8 cellular contexts compared by ENCODE assay signal in genomic region chr4:6019316-6020263, GRCh38. TPM values are rescaled to one million over a fixed set of nuclear protein-coding genes. Genes with fewer than 3 reads are reported as not detected.
DNase-seq lines count a peak whose midpoint lies in the region; ATAC-seq and TF ChIP-seq lines count a peak whose summit lies in the region.

No MANE protein-coding gene starts in this region.

- ATAC-seq in CD4-positive, CD25-positive, alpha-beta regulatory T cell (ENCODE audit: low read depth in 2 of 2), result no peak
- no peak for ATAC-seq in GM18858 (IDR thresholded peaks at IDR 0.05; ENCODE audit: unreplicated experiment)

- H3K4me1 ChIP-seq in CD4-positive, CD25-positive, alpha-beta regulatory T cell (ENCODE audit: control insufficient read depth, insufficient read depth, low read length, poor library complexity, severe bottlenecking), result no peaks in the 10 kb centered on the region
- H3K4me1 ChIP-seq in stomach, result no peaks in the 10 kb centered on the region

- H3K9me3 ChIP-seq in CD4-positive, CD25-positive, alpha-beta regulatory T cell (ENCODE audit: control insufficient read depth in 2 of 2, low read length in 2 of 2), result no peaks in the 10 kb centered on the region
- no peaks in the 10 kb centered on the region for H3K9me3 ChIP-seq in stomach

- no peak overlapping the region for H3K27ac Mint-ChIP-seq in CD4-positive, CD25-positive, alpha-beta regulatory T cell

- in situ Hi-C loops in G401 (cut with HindIII; ENCODE audit: low sequenced_read_pairs), result no loop called here

- H3K4me3 ChIP-seq in CD4-positive, CD25-positive, alpha-beta regulatory T cell (ENCODE audit: low read depth, low read length), result no peak overlapping the region
- no peak overlapping the region for H3K4me3 ChIP-seq in stomach

- no peaks in the 10 kb centered on the region for H3K27me3 Mint-ChIP-seq in CD4-positive, CD25-positive, alpha-beta regulatory T cell

- H3K4me3 Mint-ChIP-seq in CD4-positive, CD25-positive, alpha-beta regulatory T cell, result peak overlapping the region in 1 of 4 donors; percentile 44

- no peak for TF ChIP-seq EP300 in stomach (IDR thresholded peaks at IDR 0.05)

- TF ChIP-seq CTCF in stomach (IDR thresholded peaks at IDR 0.05), result peak in 5 of 7 experiments; percentile 58 to 91 (median 71)

- TF ChIP-seq POLR2A in stomach (IDR thresholded peaks at IDR 0.05), result no peak

- no peaks in the 10 kb centered on the region for H3K36me3 Mint-ChIP-seq in CD4-positive, CD25-positive, alpha-beta regulatory T cell

- 29 to 37% (median 35%) methylated on average over 22 of the region's 22 CpGs for WGBS in stomach, 5 donors

- no peaks in the 10 kb centered on the region for H3K36me3 ChIP-seq in CD4-positive, CD25-positive, alpha-beta regulatory T cell (ENCODE audit: control insufficient read depth, insufficient read depth, low read length)
- no peaks in the 10 kb centered on the region for H3K36me3 ChIP-seq in stomach

- no peaks in the 10 kb centered on the region for H3K9me3 Mint-ChIP-seq in CD4-positive, CD25-positive, alpha-beta regulatory T cell

- peak in 2 of 3 donors; percentile 24 to 38 for DNase-seq in CD4-positive, CD25-positive, alpha-beta regulatory T cell
- DNase-seq in G401 (ENCODE audit: low spot score), result peak; percentile 87
- peak; percentile 57 for DNase-seq in NCI-H146 (lab: John Stamatoyannopoulos, UW)
- DNase-seq in amniotic stem cell (lab: John Stamatoyannopoulos, UW), result peak; percentile 54
- DNase-seq in iPS-NIHi11 (ENCODE audit: low spot score), result peak; percentile 82
- DNase-seq in stomach, result peak; percentile 58
- no peak for DNase-seq in posterior vena cava (ENCODE audit: low spot score)

- H3K4me1 Mint-ChIP-seq in CD4-positive, CD25-positive, alpha-beta regulatory T cell, result no peaks in the 10 kb centered on the region

- H3K27me3 ChIP-seq in CD4-positive, CD25-positive, alpha-beta regulatory T cell (ENCODE audit: control insufficient read depth, insufficient read depth, low read length), result no peaks in the 10 kb centered on the region
- peaks cover 0 to 22% (median 0%) of the 10 kb centered on the region in 3 donors for H3K27me3 ChIP-seq in stomach

- no peak overlapping the region for H3K27ac ChIP-seq in CD4-positive, CD25-positive, alpha-beta regulatory T cell (ENCODE audit: insufficient read depth, low read length, poor library complexity, severe bottlenecking)
- H3K27ac ChIP-seq in stomach, result no peak overlapping the region

- intact Hi-C loops in stomach (cut with DNase I; ENCODE audit: low total_unique reads), result no loop called here
- intact Hi-C loops in posterior vena cava (cut with DNase I), result no loop called here

RNA-seq across cellular contexts. Expression of gene C4orf50, which starts 1.4 kb away (rescaled TPM):
- 3.5 TPM for total RNA-seq in CD4-positive, CD25-positive, alpha-beta regulatory T cell
- under 1 TPM in 2 of 4 donors, not detected in 2; 0.05 to 0.11 TPM for polyA plus RNA-seq in CD4-positive, CD25-positive, alpha-beta regulatory T cell
- not detected in 2 replicates for total RNA-seq in G401 (2014; rRNA removed; shearing (Covaris generic))
- total RNA-seq in stomach (1 to 10 TPM in 2 of 5 donors, under 1 TPM in 1, not detected in 2; 0.55 to 1.8 (median 1.2) TPM), posterior vena cava (not detected)
- polyA plus RNA-seq in stomach, result under 1 TPM in 1 of 3 donors, not detected in 2; under 0.01 TPM
